Comparison of ENCODE assay signal across 8 cellular contexts in the genomic region with DNA sequence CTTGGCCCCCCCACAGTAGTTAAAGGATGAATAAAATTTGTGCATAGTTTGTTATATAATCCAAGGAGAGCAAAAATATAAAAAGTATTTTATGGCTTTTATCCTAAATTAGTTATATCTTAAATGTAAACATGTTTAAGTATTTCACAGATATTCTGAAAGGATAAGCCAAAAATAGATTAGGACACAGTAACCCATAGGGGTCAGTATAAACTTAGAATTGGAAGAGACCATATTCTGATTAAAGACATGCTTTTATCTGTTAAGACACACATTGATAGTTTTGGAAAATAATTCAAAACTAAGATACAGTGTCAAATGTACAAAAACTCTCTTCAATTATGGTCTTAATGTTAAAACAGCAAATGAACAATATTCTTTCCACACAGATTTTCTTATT. TPM values are rescaled to one million over a fixed set of nuclear protein-coding genes. Genes with fewer than 3 reads are reported as not detected.
DNase-seq lines count a peak whose midpoint lies in the region; TF ChIP-seq lines count a peak whose summit lies in the region.

No MANE protein-coding gene starts in this region.

- in situ Hi-C loops in SK-MEL-5 (cut with HindIII; ENCODE audit: low pct_unique_long_range_greater_than_20kb, low sequenced_read_pairs), result no loop called here

- no peak overlapping the region for H3K4me3 ChIP-seq in AG10803 (ENCODE audit: low read length)
- no peak overlapping the region for H3K4me3 ChIP-seq in H7 (ENCODE audit: insufficient read depth, low read depth, low read length)
- no peak overlapping the region for H3K4me3 ChIP-seq in lower leg skin (ENCODE audit: low read depth, poor library complexity, severe bottlenecking)

- TF ChIP-seq POLR2A in lower leg skin (IDR thresholded peaks at IDR 0.05), result no peak

- TF ChIP-seq CTCF in AG10803 (conservative IDR thresholded peaks at IDR 0.05; ENCODE audit: low read length), result peak; percentile 62
- TF ChIP-seq CTCF in lower leg skin (IDR thresholded peaks at IDR 0.05), result no peak

- intact Hi-C loops in lower leg skin (cut with DNase I; ENCODE audit: low total_unique reads), result no loop called here

- H3K36me3 ChIP-seq in H7 (replicated peaks; ENCODE audit: control insufficient read depth, insufficient read depth, low read length), result no peaks in the 10 kb centered on the region

- no peaks in the 10 kb centered on the region for H3K27me3 ChIP-seq in H7 (ENCODE audit: control insufficient read depth, insufficient read depth, low read length)

- peak; percentile 31 for DNase-seq in AG10803 (ENCODE audit: low read depth)
- peak; percentile 24 for DNase-seq in H7
- peak; percentile 52 for DNase-seq in SK-MEL-5 (ENCODE audit: low read depth, low spot score)
- DNase-seq in inferior parietal cortex (ENCODE audit: extremely low spot score), result peak; percentile 39
- DNase-seq in activated CD4-positive, alpha-beta T cell treated with anti-CD3 and anti-CD28 coated beads, Interleukin-2, amount 50 U/mL, for 48 hours, result no peak
- DNase-seq in lower leg skin (ENCODE audit: low spot score in 2 of 2), result no peak
- DNase-seq in NCI-H1092 (lab: John Stamatoyannopoulos, UW), result no peak
- no peak for DNase-seq in amygdala (lab: John Stamatoyannopoulos, UW)

RNA-seq across cellular contexts. Expression of a gene that starts 4.5 kb away (rescaled TPM):
- total RNA-seq in H7 (2014; rRNA removed; shearing (Covaris generic)), result 40.1 and 52.0 TPM in 2 replicates
- total RNA-seq in SK-MEL-5 (2014; rRNA removed; shearing (Covaris generic)), result 128 and 140 TPM in 2 replicates
- 74.3 and 92.7 TPM in 2 replicates for polyA plus RNA-seq in SK-MEL-5 (2015; cell fraction: cytosol; rRNA removed)
- polyA plus RNA-seq in SK-MEL-5 (2015; cell fraction: nucleus; rRNA removed), result 17.9 and 29.5 TPM in 2 replicates
- total RNA-seq in lower leg skin, result 100 to 1,000 TPM; 125 to 159 (median 134) TPM

Comparison
In these comparisons a context has a peak if more than half of its experiments do, and no peak if none do; other contexts are left out.
1. DNase-seq: peak in AG10803 (single experiment), H7 (single experiment), SK-MEL-5 (single experiment) and inferior parietal cortex (single experiment); none in activated CD4-positive, alpha-beta T cell treated with anti-CD3 and anti-CD28 coated beads, Interleukin-2, amount 50 U/mL, for 48 hours (0 of 2), lower leg skin (0 of 2), NCI-H1092 (single experiment) and amygdala (0 of 56).